ENCODE assay signal across 8 cellular contexts in the genomic region with DNA sequence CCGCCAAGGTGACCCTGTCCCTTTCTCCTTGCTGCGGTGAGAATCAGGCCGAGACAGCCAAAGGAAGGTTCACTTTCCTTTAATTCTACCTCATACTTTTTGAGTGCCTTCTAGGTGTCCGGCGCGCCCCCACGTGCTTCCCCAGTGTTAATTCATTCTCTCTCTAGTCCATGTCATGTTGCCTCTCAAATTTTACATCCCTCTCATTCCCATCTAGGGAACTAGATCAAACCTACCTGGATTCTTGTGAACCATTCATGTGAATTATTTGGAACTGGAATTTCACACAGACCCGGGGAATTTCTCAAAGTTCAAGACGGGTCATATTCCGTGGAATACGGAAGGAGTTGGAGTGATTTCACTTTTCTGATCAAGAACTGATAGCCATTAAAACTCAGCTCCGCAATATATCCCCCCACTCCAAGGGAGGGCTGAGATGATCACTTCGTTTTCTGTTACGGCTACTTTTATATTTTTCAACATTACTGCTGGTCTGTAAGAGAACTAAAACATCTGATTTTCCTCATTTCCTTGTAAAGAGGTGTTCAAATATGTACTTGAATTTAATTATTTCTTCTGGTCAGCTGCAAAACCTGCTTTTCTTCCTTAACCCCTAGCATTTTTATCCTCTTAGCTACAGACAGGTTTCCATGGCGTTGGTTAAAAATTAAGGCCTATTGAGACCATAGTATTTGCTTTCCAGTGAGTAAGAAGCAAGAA. TPM values are rescaled to one million over a fixed set of nuclear protein-coding genes. Genes with fewer than 3 reads are reported as not detected.
A peak's percentile ranks its signal among the peaks of the same experiment; 100 is the strongest.
DNase-seq lines count a peak whose midpoint lies in the region; ATAC-seq, FAIRE-seq and TF ChIP-seq lines count a peak whose summit lies in the region.

No MANE protein-coding gene starts in this region.

- CTCF ChIA-PET in endothelial cell of umbilical vein (lab: Charles Lee) = interaction anchor here (0.8 to 6.1 kb wide), 7 partner anchors 12 to 125 kb away, joined by 3 to 63 read pairs (median 5); no protein-coding TSS in a partner anchor

- H3K9me1 ChIP-seq in endothelial cell of umbilical vein (replicated peaks; ENCODE audit: control insufficient read depth, extremely low read depth, insufficient read depth, low read length) = no peaks in the 10 kb centered on the region

- DNase-seq in DMS53 (lab: John Stamatoyannopoulos, UW) = peak; percentile 74
- no peak for DNase-seq in DMS53 treated with DMSO at 0.1 percent for 48 hours (lab: John Stamatoyannopoulos, UW; ENCODE audit: unreplicated experiment)
- no peak for DNase-seq in SJCRH30
- no peak for DNase-seq in endothelial cell of umbilical vein (ENCODE audit: low read depth, low spot score)
- DNase-seq in neuronal stem cell (ENCODE audit: low spot score) = no peak
- DNase-seq in omental fat pad (ENCODE audit: low spot score) = no peak
- DNase-seq in stimulated activated naive CD4-positive, alpha-beta T cell treated with Interleukin-2 at 50 U/mL for 16 hours (lab: John Stamatoyannopoulos, UW) = no peak

- no peak overlapping the region for H2BK5ac ChIP-seq in neuronal stem cell (ENCODE audit: low read length)

- H2AK5ac ChIP-seq in neuronal stem cell (ENCODE audit: low read depth, low read length) = peak overlapping the region; percentile 82

- peaks cover 40% of the 10 kb centered on the region for H3K79me2 ChIP-seq in endothelial cell of umbilical vein (ENCODE audit: control insufficient read depth, insufficient read depth, low read length)

- no peak overlapping the region for H4K91ac ChIP-seq in neuronal stem cell (ENCODE audit: low read depth, low read length, poor library complexity)

- BruUV-seq in endothelial cell of umbilical vein (replicated peaks; lab: Mats Ljungman, UMichigan) = TSS peak; percentile 54

- no peaks in the 10 kb centered on the region for H3K27me3 ChIP-seq in SJCRH30
- H3K27me3 ChIP-seq in endothelial cell of umbilical vein (ENCODE audit: control insufficient read depth in 2 of 2, insufficient read depth in 2 of 2, low read length in 2 of 2) = no peaks in the 10 kb centered on the region
- no peaks in the 10 kb centered on the region for H3K27me3 ChIP-seq in neuronal stem cell (ENCODE audit: control insufficient read depth in 3 of 3, insufficient read depth in 3 of 3, low read depth in 1 of 3, low read length in 3 of 3)

- H3K36me3 ChIP-seq in SJCRH30 = peaks cover 29% of the 10 kb centered on the region
- H3K36me3 ChIP-seq in endothelial cell of umbilical vein (ENCODE audit: control insufficient read depth in 2 of 2, extremely low read depth in 1 of 2, insufficient read depth in 2 of 2, low read length in 2 of 2) = peaks cover 0 to 7% of the 10 kb centered on the region in 2 experiments
- H3K36me3 ChIP-seq in neuronal stem cell (replicated peaks in 1 of 2; ENCODE audit: control insufficient read depth in 2 of 2, insufficient read depth in 2 of 2, low read length in 2 of 2) = peaks cover 5 to 29% of the 10 kb centered on the region in 2 donors

- peaks cover 22% of the 10 kb centered on the region for H3K4me1 ChIP-seq in SJCRH30
- H3K4me1 ChIP-seq in endothelial cell of umbilical vein (ENCODE audit: control insufficient read depth, extremely low read depth, insufficient read depth, low read length) = peaks cover 33% of the 10 kb centered on the region
- H3K4me1 ChIP-seq in neuronal stem cell (ENCODE audit: control insufficient read depth in 2 of 2, insufficient read depth in 1 of 2, low read depth in 1 of 2, low read length in 2 of 2) = peaks cover 3 to 30% of the 10 kb centered on the region in 2 donors

- intact Hi-C loops in endothelial cell of umbilical vein (cut with micrococcal nuclease) = loop anchor here (1.0 to 2.0 kb wide), 2 partner anchors 21 to 63 kb away; a partner anchor contains a TSS

- peak; percentile 68 for FAIRE-seq in endothelial cell of umbilical vein (lab: Jason Lieb, UNC)

- no peak overlapping the region for H4K8ac ChIP-seq in neuronal stem cell (ENCODE audit: low read depth, low read length)

- H3K27ac ChIP-seq in SJCRH30 (peak overlapping the region; percentile 95), endothelial cell of umbilical vein (ENCODE audit: insufficient read depth, low read depth, low read length) (peak overlapping the region; percentile 77), neuronal stem cell (replicated peaks; ENCODE audit: low read length) (no peak overlapping the region)

- peak overlapping the region; percentile 69 for H2AFZ ChIP-seq in endothelial cell of umbilical vein (ENCODE audit: low read depth, low read length)
- H2AFZ ChIP-seq in neuronal stem cell (ENCODE audit: low read length) = peak overlapping the region; percentile 99

- peaks cover 7% of the 10 kb centered on the region for H3K79me1 ChIP-seq in neuronal stem cell (ENCODE audit: low read depth, low read length)

- no peak for TF ChIP-seq POLR2A in endothelial cell of umbilical vein (IDR thresholded peaks at IDR 0.05; ENCODE audit: low read depth, low read length)

- H3K23ac ChIP-seq in neuronal stem cell (ENCODE audit: low read depth, low read length, poor library complexity) = peak overlapping the region; percentile 100

- H2BK120ac ChIP-seq in neuronal stem cell (ENCODE audit: low read depth, low read length) = peak overlapping the region; percentile 63

- peak overlapping the region; percentile 81 for H3K4me2 ChIP-seq in endothelial cell of umbilical vein (ENCODE audit: insufficient read depth, low read length)
- H3K4me2 ChIP-seq in neuronal stem cell (ENCODE audit: insufficient read depth, low read length, poor library complexity, severe bottlenecking) = peak overlapping the region; percentile 74

- POLR2A ChIA-PET in endothelial cell of umbilical vein (lab: Charles Lee) = interaction anchor here (0.5 to 1.1 kb wide), 2 partner anchors 13 to 17 kb away, joined by 3 read pairs; no protein-coding TSS in a partner anchor

- no peak overlapping the region for H3K14ac ChIP-seq in neuronal stem cell (ENCODE audit: low read length)

- peak in 1 of 2 donors; percentile 16 for TF ChIP-seq CTCF in endothelial cell of umbilical vein (IDR thresholded peaks at IDR 0.05; ENCODE audit: extremely low read depth in 1 of 2, insufficient read depth in 1 of 2, low read depth in 1 of 2, low read length in 2 of 2)
- TF ChIP-seq CTCF in omental fat pad (IDR thresholded peaks at IDR 0.05) = no peak

- H3K4me3 ChIP-seq in SJCRH30 (peak overlapping the region; percentile 96), endothelial cell of umbilical vein (replicated peaks in 1 of 3; ENCODE audit: insufficient read depth in 1 of 3, low read depth in 1 of 3, low read length in 3 of 3) (peak overlapping the region in 2 of 3 experiments; percentile 62 to 83), neuronal stem cell (ENCODE audit: low read length in 2 of 2) (peak overlapping the region; percentile 83 to 96)

- no peaks in the 10 kb centered on the region for H4K20me1 ChIP-seq in endothelial cell of umbilical vein (replicated peaks; ENCODE audit: control insufficient read depth, extremely low read depth, insufficient read depth, low read length)

- H3K18ac ChIP-seq in neuronal stem cell (ENCODE audit: low read length) = peak overlapping the region; percentile 99

- peak overlapping the region; percentile 45 for H2BK15ac ChIP-seq in neuronal stem cell (ENCODE audit: low read length)

- dilution Hi-C loops in endothelial cell of umbilical vein (cut with MboI; ENCODE audit: extremely low pct_ligation_motif_present, low sequenced_read_pairs) = no loop called here

- WGBS in neuronal stem cell (ENCODE audit: extremely low coverage in 2 of 2, insufficient read length in 2 of 2, insufficient replicate concordance in 1 of 2), 2 donors = no CpG with 5 or more reads among the region's 15 CpGs

- no peak for ATAC-seq in HG03460 (IDR thresholded peaks at IDR 0.05; ENCODE audit: unreplicated experiment)
- no peak for ATAC-seq in omental fat pad (ENCODE audit: low FRiP score)

- no peak overlapping the region for H2BK12ac ChIP-seq in neuronal stem cell (ENCODE audit: low read length)

- H3K4ac ChIP-seq in neuronal stem cell (ENCODE audit: low read length) = no peak overlapping the region

- H3K9me3 ChIP-seq in SJCRH30 (replicated peaks) = no peaks in the 10 kb centered on the region
- no peaks in the 10 kb centered on the region for H3K9me3 ChIP-seq in endothelial cell of umbilical vein (replicated peaks; ENCODE audit: control insufficient read depth, insufficient read depth, low read length)
- H3K9me3 ChIP-seq in neuronal stem cell (replicated peaks in 1 of 2; ENCODE audit: control insufficient read depth in 2 of 2, insufficient read depth in 1 of 2, low read depth in 1 of 2, low read length in 2 of 2) = no peaks in the 10 kb centered on the region

- H3K9ac ChIP-seq in endothelial cell of umbilical vein (replicated peaks; ENCODE audit: extremely low read depth, insufficient read depth, low read length) = peak overlapping the region; percentile 95
- no peak overlapping the region for H3K9ac ChIP-seq in neuronal stem cell (ENCODE audit: low read depth, low read length, poor library complexity)

TF ChIP-seq in endothelial cell of umbilical vein, 7 proteins besides CTCF, POLR2A, EP300 and RAD21:
- TF ChIP-seq, protein P1, sequence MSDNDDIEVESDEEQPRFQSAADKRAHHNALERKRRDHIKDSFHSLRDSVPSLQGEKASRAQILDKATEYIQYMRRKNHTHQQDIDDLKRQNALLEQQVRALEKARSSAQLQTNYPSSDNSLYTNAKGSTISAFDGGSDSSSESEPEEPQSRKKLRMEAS (IDR thresholded peaks at IDR 0.05; ENCODE audit: insufficient read depth, insufficient read length) = peak; percentile 50
- no peak for TF ChIP-seq POLR2AphosphoS5 (IDR thresholded peaks at IDR 0.05; ENCODE audit: insufficient read depth, low read depth, low read length)

RNA-seq across cellular contexts. Expression of a gene that starts 1.0 kb away (rescaled TPM):
- 2,596 and 2,758 TPM in 2 replicates for total RNA-seq in SJCRH30 (2014; rRNA removed; shearing (Covaris generic))
- total RNA-seq in endothelial cell of umbilical vein (1,530 and 1,593 TPM in 2 replicates), omental fat pad (1,000 to 10,000 TPM in 1 of 4 donors, 100 to 1,000 TPM in 3; 322 to 1,205 (median 623) TPM)
- 1,111 and 1,134 TPM in 2 replicates for polyA plus RNA-seq in endothelial cell of umbilical vein
- 1,324 and 1,546 TPM in 2 replicates for polyA plus RNA-seq in endothelial cell of umbilical vein (2011; cell fraction: cytosol; rRNA removed)
- 1,008 and 1,022 TPM in 2 replicates for polyA plus RNA-seq in endothelial cell of umbilical vein (2011; cell fraction: nucleus; rRNA removed)
- polyA plus RNA-seq in endothelial cell of umbilical vein (2012) = 1,225 and 1,921 TPM in 2 replicates
- 1,405 and 1,507 TPM in 2 replicates for polyA minus RNA-seq in endothelial cell of umbilical vein
- 1,988 TPM for polyA minus RNA-seq in endothelial cell of umbilical vein (2011; cell fraction: cytosol; rRNA and poly(A)+ RNA removed)
- polyA minus RNA-seq in endothelial cell of umbilical vein (2011; cell fraction: nucleus; rRNA and poly(A)+ RNA removed) = 303 and 331 TPM in 2 replicates
- 492 TPM for polyA plus RNA-seq in neuronal stem cell (2013, experiment 1 of 2)
- 487 TPM for polyA plus RNA-seq in neuronal stem cell (2013, experiment 2 of 2)
